Comparison of ENCODE assay signal across 9 cellular contexts in genomic region chr11:99069831-99070444, GRCh38. TPM values are rescaled to one million over a fixed set of nuclear protein-coding genes. Genes with fewer than 3 reads are reported as not detected.
DNase-seq lines count a peak whose midpoint lies in the region; ATAC-seq and TF ChIP-seq lines count a peak whose summit lies in the region.
"Had no signal": no experiment of that assay in that cellular context is flagged by ENCODE, and none has a peak within 500 bp of the region (broad histone marks: within the 10 kb centered on the region; RNA-seq: fewer than 3 reads in every experiment).

No MANE protein-coding gene starts in this region.

- H3K36me3 ChIP-seq in Caco-2 (ENCODE audit: control insufficient read depth, insufficient read depth, low read length), result no peaks in the 10 kb centered on the region
- no peaks in the 10 kb centered on the region for H3K36me3 ChIP-seq in RWPE2 (ENCODE audit: low read depth)
- no peaks in the 10 kb centered on the region for H3K36me3 ChIP-seq in psoas muscle (ENCODE audit: insufficient read depth in 1 of 2, low read depth in 1 of 2)

- no peaks in the 10 kb centered on the region for H3K27me3 ChIP-seq in Caco-2 (replicated peaks; ENCODE audit: control insufficient read depth, insufficient read depth, low read length)
- H3K27me3 ChIP-seq in RWPE2 (ENCODE audit: insufficient read depth, poor library complexity, severe bottlenecking), result no peaks in the 10 kb centered on the region
- H3K27me3 ChIP-seq in psoas muscle (ENCODE audit: insufficient read depth in 3 of 3, low read length in 2 of 3), result no peaks in the 10 kb centered on the region

- CTCF ChIA-PET in Caco-2 (lab: Charles Lee), result no interaction called here

- H3K9me3 ChIP-seq in Caco-2 (no peaks in the 10 kb centered on the region), RWPE2 (ENCODE audit: severe bottlenecking) (no peaks in the 10 kb centered on the region), psoas muscle (no peaks in the 10 kb centered on the region)

- WGBS in psoas muscle, 3 donors, result 3 to 9% (median 5%) methylated on average over 8 of the region's 8 CpGs

- ATAC-seq in GM19395 (IDR thresholded peaks at IDR 0.05; ENCODE audit: unreplicated experiment) (peak; percentile 85), HG03432 (IDR thresholded peaks at IDR 0.05; ENCODE audit: unreplicated experiment) (peak; percentile 85), RWPE2 (ENCODE audit: low read depth) (peak; percentile 72), psoas muscle (no peak)
- ATAC-seq: K562 had no signal

- no peaks in the 10 kb centered on the region for H3K4me1 Mint-ChIP-seq in Caco-2 (ENCODE audit: low read depth, unreplicated experiment)

- H3K4me3 ChIP-seq in Caco-2 (ENCODE audit: low read depth, low read length), result no peak overlapping the region
- H3K4me3 ChIP-seq in RWPE2 (ENCODE audit: severe bottlenecking), result peak overlapping the region; percentile 10
- peak overlapping the region; percentile 61 for H3K4me3 ChIP-seq in psoas muscle
- H3K4me3 ChIP-seq: K562 had no signal

- H3K4me1 ChIP-seq in Caco-2, result no peaks in the 10 kb centered on the region
- no peaks in the 10 kb centered on the region for H3K4me1 ChIP-seq in RWPE2 (ENCODE audit: insufficient read depth, poor library complexity, severe bottlenecking)
- H3K4me1 ChIP-seq in psoas muscle, result no peaks in the 10 kb centered on the region

- peaks cover 3% of the 10 kb centered on the region for H3K27me3 Mint-ChIP-seq in Caco-2 (ENCODE audit: insufficient read depth, unreplicated experiment)

- H3K9me3 Mint-ChIP-seq in Caco-2 (ENCODE audit: unreplicated experiment), result no peaks in the 10 kb centered on the region

- intact Hi-C loops in Caco-2 (cut with micrococcal nuclease; ENCODE audit: unreplicated experiment) (no loop called here), psoas muscle (cut with DNase I) (no loop called here)

- H3K27ac Mint-ChIP-seq in Caco-2 (ENCODE audit: unreplicated experiment), result no peak overlapping the region

- TF ChIP-seq CTCF in Caco-2 (IDR thresholded peaks at IDR 0.05; ENCODE audit: insufficient read depth in 1 of 2, low read depth in 1 of 2, low read length in 1 of 2, severe bottlenecking in 1 of 2, unreplicated experiment in 1 of 2), result no peak
- no peak for TF ChIP-seq CTCF in RWPE2 (IDR thresholded peaks at IDR 0.05; ENCODE audit: poor library complexity, severe bottlenecking)
- no peak for TF ChIP-seq CTCF in psoas muscle (IDR thresholded peaks at IDR 0.05)

- DNase-seq in Caco-2 (no peak), RWPE2 (ENCODE audit: low spot score) (no peak), globus pallidus (ENCODE audit: low spot score) (peak; percentile 2), psoas muscle (no peak), HuH-7 (ENCODE audit: low spot score) (no peak), NCI-H2171 treated with DMSO at 0.1 percent for 48 hours (lab: John Stamatoyannopoulos, UW) (no peak)

- H3K27ac ChIP-seq in RWPE2 (ENCODE audit: poor library complexity, severe bottlenecking) (no peak overlapping the region), psoas muscle (no peak overlapping the region)

- H3K4me3 Mint-ChIP-seq in Caco-2 (ENCODE audit: unreplicated experiment), result peak overlapping the region; percentile 19

- POLR2A ChIA-PET in Caco-2 (lab: Charles Lee), result no interaction called here

- H3K36me3 Mint-ChIP-seq in Caco-2 (ENCODE audit: insufficient read depth, unreplicated experiment), result no peaks in the 10 kb centered on the region

- no TSS peak for BruUV-seq in Caco-2 (replicated peaks; lab: Mats Ljungman, UMichigan)

RNA-seq across cellular contexts. Expression of gene CNTN5, which starts 49.2 kb away (rescaled TPM):
- total RNA-seq in Caco-2 (2022) (0.32 and 1.00 TPM in 2 replicates), psoas muscle (under 1 TPM in 1 of 4 donors, not detected in 3; 0.46 TPM)
- under 1 TPM in 1 of 3 donors, not detected in 2; under 0.01 TPM for polyA plus RNA-seq in psoas muscle
- total RNA-seq: K562 had no signal

Comparison
In these comparisons a context has a peak if more than half of its experiments do, and no peak if none do; other contexts are left out.
1. ATAC-seq: peak in GM19395 (single experiment), HG03432 (single experiment) and RWPE2 (single experiment); none in psoas muscle (0 of 4).